Comparison of ENCODE assay signal across 25 cellular contexts in genomic region chr1:55055951-55056631, GRCh38. TPM values are rescaled to one million over a fixed set of nuclear protein-coding genes. Genes with fewer than 3 reads are reported as not detected.
"Had no signal": no experiment of that assay in that cellular context is flagged by ENCODE, and none has a peak within 500 bp of the region (broad histone marks: within the 10 kb centered on the region; RNA-seq: fewer than 3 reads in every experiment).

No MANE protein-coding gene starts in this region.

- DNase-seq: activated CD4-positive, alpha-beta T cell treated with anti-CD3 and anti-CD28 coated beads for 36 hours; activated CD4-positive, alpha-beta T cell treated with anti-CD3 and anti-CD28 coated beads, Interleukin-2, amount 50 U/mL, for 48 hours; activated effector memory CD4-positive, alpha-beta T cell treated with Interleukin-2 at 50 U/mL for 16 hours; activated naive CD4-positive, alpha-beta T cell treated with anti-CD3 and anti-CD28 coated beads for 36 hours; activated T-cell treated with anti-CD3 and anti-CD28 coated beads, Interleukin-2, amount 50 U/mL, for 72 hours; effector CD4-positive, alpha-beta T cell; heart left ventricle; left cardiac atrium; mesendoderm; naive thymus-derived CD8-positive, alpha-beta T cell; right cardiac atrium; stimulated activated CD4-positive, alpha-beta T cell treated with anti-CD3 and anti-CD28 coated beads, Interleukin-12 subunit alpha, Interleukin-12 subunit beta, amount 100 ng/mL, for 4 hours; stimulated activated CD4-positive, alpha-beta T cell treated with anti-CD3 and anti-CD28 coated beads, Interleukin-4, amount 100 ng/mL, for 4 hours; T-helper 9 cell had no signal

- H3K9me3 ChIP-seq: heart left ventricle, pancreas had no signal

- H3K9me3 Mint-ChIP-seq: activated naive CD4-positive, alpha-beta T cell treated with anti-CD3 and anti-CD28 coated beads for 36 hours; activated T-cell treated with anti-CD3 and anti-CD28 coated beads, Interleukin-2, amount 50 U/mL, for 72 hours; dendritic cell treated with granulocyte-macrophage colony-stimulating factor and Interleukin-4, amounts not matched to agents 40 ng/mL and 50 ng/mL, for 4 days; naive thymus-derived CD8-positive, alpha-beta T cell; stimulated activated naive CD8-positive, alpha-beta T cell treated with anti-CD3 and anti-CD28 coated beads, Interleukin-15, Interleukin-2, amounts not matched to agents 100 ng/mL and 50 ng/mL, for 24 hours; type B pancreatic cell had no signal

- H3K27me3 ChIP-seq: heart left ventricle, pancreas had no signal

- H3K27ac Mint-ChIP-seq: activated CD4-positive, alpha-beta T cell treated with anti-CD3 and anti-CD28 coated beads for 36 hours; activated naive CD4-positive, alpha-beta T cell treated with anti-CD3 and anti-CD28 coated beads for 36 hours; activated T-cell treated with anti-CD3 and anti-CD28 coated beads, Interleukin-2, amount 50 U/mL, for 72 hours; dendritic cell treated with granulocyte-macrophage colony-stimulating factor and Interleukin-4, amounts not matched to agents 40 ng/mL and 50 ng/mL, for 4 days; stimulated activated naive CD8-positive, alpha-beta T cell treated with anti-CD3 and anti-CD28 coated beads, Interleukin-15, Interleukin-2, amounts not matched to agents 100 ng/mL and 50 ng/mL, for 24 hours; type B pancreatic cell had no signal

- H3K27me3 Mint-ChIP-seq: activated CD4-positive, alpha-beta T cell treated with anti-CD3 and anti-CD28 coated beads for 36 hours; dendritic cell treated with granulocyte-macrophage colony-stimulating factor and Interleukin-4, amounts not matched to agents 40 ng/mL and 50 ng/mL, for 4 days; stimulated activated naive CD8-positive, alpha-beta T cell treated with anti-CD3 and anti-CD28 coated beads, Interleukin-15, Interleukin-2, amounts not matched to agents 100 ng/mL and 50 ng/mL, for 24 hours; type B pancreatic cell had no signal

- H3K4me3 Mint-ChIP-seq: activated CD4-positive, alpha-beta T cell treated with anti-CD3 and anti-CD28 coated beads for 36 hours; activated naive CD4-positive, alpha-beta T cell treated with anti-CD3 and anti-CD28 coated beads for 36 hours; activated T-cell treated with anti-CD3 and anti-CD28 coated beads, Interleukin-2, amount 50 U/mL, for 72 hours; dendritic cell treated with granulocyte-macrophage colony-stimulating factor and Interleukin-4, amounts not matched to agents 40 ng/mL and 50 ng/mL, for 4 days; stimulated activated naive CD8-positive, alpha-beta T cell treated with anti-CD3 and anti-CD28 coated beads, Interleukin-15, Interleukin-2, amounts not matched to agents 100 ng/mL and 50 ng/mL, for 24 hours; type B pancreatic cell had no signal

- H3K36me3 Mint-ChIP-seq: naive thymus-derived CD8-positive, alpha-beta T cell; type B pancreatic cell had no signal

- H3K27ac ChIP-seq: heart left ventricle, pancreas had no signal

- H3K4me1 ChIP-seq: pancreas had no signal

RNA-seq across cellular contexts. Expression of gene PCSK9, which starts 16.7 kb away (rescaled TPM):
- total RNA-seq: activated CD4-positive, alpha-beta T cell treated with anti-CD3 and anti-CD28 coated beads for 36 hours; activated CD8-positive, alpha-beta memory T cell treated with anti-CD3 and anti-CD28 coated beads for 36 hours; activated naive CD4-positive, alpha-beta T cell treated with anti-CD3 and anti-CD28 coated beads for 36 hours; activated T-cell treated with anti-CD3 and anti-CD28 coated beads, Interleukin-2, amount 50 U/mL, for 72 hours; naive thymus-derived CD8-positive, alpha-beta T cell; right cardiac atrium; T-helper 1 cell treated with Interleukin-12 subunit alpha and Interleukin-12 subunit beta and Interleukin-4 antibody, amounts not matched to agents 30 ng/mL and 1 ng/mL, for 36 hours had no signal
- polyA plus RNA-seq: naive thymus-derived CD8-positive, alpha-beta T cell had no signal

RNA-seq across cellular contexts. Expression of gene BSND, which starts 57.4 kb away (rescaled TPM):
- total RNA-seq: activated CD4-positive, alpha-beta T cell treated with anti-CD3 and anti-CD28 coated beads for 36 hours; activated CD8-positive, alpha-beta memory T cell treated with anti-CD3 and anti-CD28 coated beads for 36 hours; activated naive CD4-positive, alpha-beta T cell treated with anti-CD3 and anti-CD28 coated beads for 36 hours; activated T-cell treated with anti-CD3 and anti-CD28 coated beads, Interleukin-2, amount 50 U/mL, for 72 hours; epithelial cell of proximal tubule; fibroblast of villous mesenchyme; heart left ventricle; left cardiac atrium; lower leg skin; naive thymus-derived CD8-positive, alpha-beta T cell; pancreas; pulmonary artery endothelial cell; right cardiac atrium; T-helper 1 cell treated with Interleukin-12 subunit alpha and Interleukin-12 subunit beta and Interleukin-4 antibody, amounts not matched to agents 30 ng/mL and 1 ng/mL, for 36 hours; temporal lobe had no signal
- polyA plus RNA-seq: heart left ventricle; naive thymus-derived CD8-positive, alpha-beta T cell; right cardiac atrium had no signal
